ENCODE assay signal across 10 cellular contexts in genomic region chr4:144611850-144612249, GRCh38. TPM values are rescaled to one million over a fixed set of nuclear protein-coding genes. Genes with fewer than 3 reads are reported as not detected.
A peak's percentile ranks its signal among the peaks of the same experiment; 100 is the strongest.
DNase-seq lines count a peak whose midpoint lies in the region; ATAC-seq and TF ChIP-seq lines count a peak whose summit lies in the region.
"Had no signal": no experiment of that assay in that cellular context is flagged by ENCODE, and none has a peak within 500 bp of the region (broad histone marks: within the 10 kb centered on the region; RNA-seq: fewer than 3 reads in every experiment).

No MANE protein-coding gene starts in this region.

- no peaks in the 10 kb centered on the region for H3K36me3 Mint-ChIP-seq in WTC11

- TF ChIP-seq CTCF in GM12874 (IDR thresholded peaks at IDR 0.05; ENCODE audit: insufficient read depth, low read depth, low read length), result peak; percentile 51
- TF ChIP-seq CTCF in HFF-Myc (IDR thresholded peaks at IDR 0.05; ENCODE audit: low read depth, low read length, missing control alignments), result peak; percentile 60
- TF ChIP-seq CTCF in WTC11 (IDR thresholded peaks at IDR 0.05), result peak; percentile 42; the same call in 1 of the 2 replicates

- no peak overlapping the region for H3K27ac Mint-ChIP-seq in WTC11

- no peaks in the 10 kb centered on the region for H3K4me1 Mint-ChIP-seq in WTC11

- H3K4me3 ChIP-seq in HFF-Myc (replicated peaks; ENCODE audit: low read depth, low read length), result no peak overlapping the region
- H3K4me3 ChIP-seq: adrenal gland, skin epidermis had no signal

- ATAC-seq in WTC11 (peak; percentile 77), HG03571 (IDR thresholded peaks at IDR 0.05; ENCODE audit: unreplicated experiment) (no peak)

- POLR2A ChIA-PET in WTC11 (lab: Charles Lee), result no interaction called here

- CTCF ChIA-PET in WTC11 (lab: Charles Lee), result interaction anchor here (0.5 to 1.0 kb wide), 3 partner anchors 15 to 817 kb away, joined by 3 read pairs; no protein-coding TSS in a partner anchor

- H3K27me3 Mint-ChIP-seq in WTC11 (ENCODE audit: low read depth), result no peaks in the 10 kb centered on the region

- no peak overlapping the region for H3K4me3 Mint-ChIP-seq in WTC11

- peaks cover 3% of the 10 kb centered on the region; the same call in 1 of the 2 replicates for H3K9me3 Mint-ChIP-seq in WTC11

- DNase-seq in HFF-Myc (ENCODE audit: extremely low read depth, low read depth) (peak; percentile 14), WTC11 (ENCODE audit: low spot score) (peak; percentile 36), myocyte (ENCODE audit: low read depth) (peak; percentile 3), NCI-H1092 treated with DMSO at 0.1 percent for 48 hours (lab: John Stamatoyannopoulos, UW) (no peak), SIG-M5 (lab: John Stamatoyannopoulos, UW) (no peak), epidermal melanocyte (ENCODE audit: insufficient read length, low spot score) (no peak)

TF ChIP-seq in WTC11, 78 proteins besides CTCF, POLR2A, EP300 and RAD21:
- no peak for TF ChIP-seq PRRX2 (CRISPR knock-in tag; IDR thresholded peaks at IDR 0.05)
- no peak for TF ChIP-seq MAX (CRISPR knock-in tag; IDR thresholded peaks at IDR 0.05)
- TF ChIP-seq NR3C1 (CRISPR knock-in tag; conservative IDR thresholded peaks at IDR 0.05; ENCODE audit: low read depth), result no peak
- TF ChIP-seq ATF1 (CRISPR knock-in tag; IDR thresholded peaks at IDR 0.05), result no peak
- no peak for TF ChIP-seq ZMAT4 (CRISPR knock-in tag; IDR thresholded peaks at IDR 0.05)
- no peak for TF ChIP-seq USF2 (CRISPR knock-in tag; IDR thresholded peaks at IDR 0.05)
- no peak for TF ChIP-seq FOXK1 (CRISPR knock-in tag; IDR thresholded peaks at IDR 0.05)
- no peak for TF ChIP-seq NR2C2 (CRISPR knock-in tag; IDR thresholded peaks at IDR 0.05)
- no peak for TF ChIP-seq OVOL2 (CRISPR knock-in tag; IDR thresholded peaks at IDR 0.05; ENCODE audit: borderline replicate concordance)
- TF ChIP-seq ZNF263 (CRISPR knock-in tag; IDR thresholded peaks at IDR 0.05; ENCODE audit: low read depth), result no peak
- TF ChIP-seq RELA (CRISPR knock-in tag; IDR thresholded peaks at IDR 0.05; ENCODE audit: borderline replicate concordance), result no peak
- TF ChIP-seq TP53 (CRISPR knock-in tag; IDR thresholded peaks at IDR 0.05), result no peak
- no peak for TF ChIP-seq MLX (CRISPR knock-in tag; IDR thresholded peaks at IDR 0.05)
- TF ChIP-seq TEAD1 (CRISPR knock-in tag; IDR thresholded peaks at IDR 0.05), result no peak
- TF ChIP-seq FOXJ3 (CRISPR knock-in tag; IDR thresholded peaks at IDR 0.05; ENCODE audit: borderline replicate concordance), result no peak
- no peak for TF ChIP-seq EMX1 (CRISPR knock-in tag; IDR thresholded peaks at IDR 0.05)
- no peak for TF ChIP-seq IRF2 (CRISPR knock-in tag; IDR thresholded peaks at IDR 0.05; ENCODE audit: borderline replicate concordance, low read depth)
- no peak for TF ChIP-seq ETV6 (CRISPR knock-in tag; IDR thresholded peaks at IDR 0.05)
- TF ChIP-seq CREB1 (CRISPR knock-in tag; IDR thresholded peaks at IDR 0.05), result no peak
- no peak for TF ChIP-seq ZNF532 (CRISPR knock-in tag; IDR thresholded peaks at IDR 0.05; ENCODE audit: borderline replicate concordance)

RNA-seq across cellular contexts. Expression of gene HHIP, which starts 34.1 kb away (rescaled TPM):
- total RNA-seq in WTC11 (2021) (0.14 to 0.27 TPM (median 0.22 TPM) in 3 replicates), myocyte (0.05 TPM in 2 replicates)
- 0.19 TPM for polyA plus RNA-seq in myocyte (2012)

Comparison
In these comparisons a context has a peak if more than half of its experiments do, and no peak if none do; other contexts are left out.
1. DNase-seq: peak in HFF-Myc (single experiment), WTC11 (single experiment) and myocyte (single experiment); none in NCI-H1092 treated with DMSO at 0.1 percent for 48 hours (single experiment), SIG-M5 (single experiment) and epidermal melanocyte (single experiment).
2. Peak in every context shown above with its lines, with median percentiles within 50 percentile points of each other: CTCF ChIP-seq.